In genomic region chr6:154510144-154510905, GRCh38 we compare ENCODE assay signal across 8 cellular contexts. TPM values are rescaled to one million over a fixed set of nuclear protein-coding genes. Genes with fewer than 3 reads are reported as not detected.
DNase-seq lines count a peak whose midpoint lies in the region; ATAC-seq, FAIRE-seq and TF ChIP-seq lines count a peak whose summit lies in the region.

TSS of gene CNKSR3 (minus strand) at chr6:154510685. CDS start at chr6:154510114, 571 bp downstream.

- no peaks in the 10 kb centered on the region for H3K36me3 ChIP-seq in adrenal gland (replicated peaks in 1 of 2)
- H3K36me3 ChIP-seq in heart left ventricle = no peaks in the 10 kb centered on the region
- no peaks in the 10 kb centered on the region for H3K36me3 ChIP-seq in osteoblast (ENCODE audit: insufficient read depth, low read length)

- FAIRE-seq in D721Med (lab: Jason Lieb, UNC) = no peak

- H3K79me2 ChIP-seq in osteoblast (ENCODE audit: insufficient read depth, low read length) = peaks cover 38% of the 10 kb centered on the region

- H3K27ac ChIP-seq in adrenal gland (peak within 1 kb of the TSS in 4 of 5 donors; percentile 66 to 87 (median 82)), heart left ventricle (peak within 1 kb of the TSS; percentile 70 to 98 (median 91)), osteoblast (ENCODE audit: low read depth, low read length) (peak within 1 kb of the TSS; percentile 80)

- peak within 1 kb of the TSS; percentile 88 for H2AFZ ChIP-seq in osteoblast (ENCODE audit: low read length)

- TF ChIP-seq POLR2A in adrenal gland (IDR thresholded peaks at IDR 0.05) (peak in 1 of 2 donors; percentile 72), heart left ventricle (IDR thresholded peaks at IDR 0.05) (peak in 1 of 2 donors; percentile 85)

- intact Hi-C loops in adrenal gland (cut with DNase I) = no loop called here
- intact Hi-C loops in heart left ventricle (cut with DNase I) = loop anchor here in 4 of 10 donors (1.0 to 10.0 kb wide), 9 partner anchors 58 to 356 kb away; partner anchors contain the start of gene SCAF8 (in 2 of the 4)

- H4K20me1 ChIP-seq in osteoblast (ENCODE audit: insufficient read depth, low read length) = peaks cover 11% of the 10 kb centered on the region

- H3K9me3 ChIP-seq in adrenal gland (replicated peaks in 1 of 3) = no peaks in the 10 kb centered on the region
- H3K9me3 ChIP-seq in heart left ventricle = no peaks in the 10 kb centered on the region
- no peaks in the 10 kb centered on the region for H3K9me3 ChIP-seq in osteoblast (ENCODE audit: low read depth, low read length)

- H3K4me2 ChIP-seq in osteoblast (ENCODE audit: insufficient read depth, low read length) = peak within 1 kb of the TSS; percentile 84

- H3K4me1 ChIP-seq in adrenal gland (replicated peaks in 1 of 2) (peaks cover 5 to 12% of the 10 kb centered on the region in 2 donors), heart left ventricle (peaks cover 0 to 36% (median 16%) of the 10 kb centered on the region in 12 donors), osteoblast (ENCODE audit: insufficient read depth, low read length) (peaks cover 16% of the 10 kb centered on the region)

- peak; percentile 34 for DNase-seq in D721Med (ENCODE audit: insufficient read length, low spot score)
- peak; percentile 96 for DNase-seq in NCI-H774 (lab: John Stamatoyannopoulos, UW)
- peak; percentile 82 to 91 (median 88) for DNase-seq in adrenal gland
- peak; percentile 87 to 91 (median 89) for DNase-seq in heart left ventricle
- peak; percentile 95 for DNase-seq in osteoblast (ENCODE audit: insufficient read length, low spot score, missing footprints)
- DNase-seq in NCI-H446 treated with DMSO at 0.1 percent for 48 hours (lab: John Stamatoyannopoulos, UW) = no peak

- WGBS in adrenal gland, 4 donors = 0 to 1% (median 0%) methylated on average over 20 to 86 of the region's 86 CpGs
- WGBS in heart left ventricle, 4 donors = 0 to 1% (median 0%) methylated on average over 23 to 86 of the region's 86 CpGs

- TF ChIP-seq CTCF in D721Med (IDR thresholded peaks at IDR 0.05; ENCODE audit: insufficient read depth, missing control alignments) (no peak), adrenal gland (IDR thresholded peaks at IDR 0.05) (peak in 2 of 6 experiments; percentile 22 to 30), heart left ventricle (IDR thresholded peaks at IDR 0.05) (peak in 4 of 12 donors; percentile 3 to 25 (median 12)), osteoblast (IDR thresholded peaks at IDR 0.05; ENCODE audit: extremely low read depth, low read depth, low read length) (no peak)

- H3K4me3 ChIP-seq in adrenal gland = peak within 1 kb of the TSS; percentile 22 to 70 (median 53)
- peak within 1 kb of the TSS; percentile 56 to 91 (median 82) for H3K4me3 ChIP-seq in heart left ventricle
- H3K4me3 ChIP-seq in osteoblast (ENCODE audit: insufficient read depth, low read length) = peak within 1 kb of the TSS; percentile 83

- ATAC-seq in GM19463 (IDR thresholded peaks at IDR 0.05; ENCODE audit: unreplicated experiment) (peak; percentile 77), HG03575 (IDR thresholded peaks at IDR 0.05; ENCODE audit: extremely low read depth, insufficient number of reproducible peaks, low FRiP score, unreplicated experiment) (peak; percentile 45), heart left ventricle (peak; percentile 83 to 93 (median 90))

- H3K27me3 ChIP-seq in adrenal gland = no peaks in the 10 kb centered on the region
- peaks cover 0 to 22% (median 0%) of the 10 kb centered on the region in 9 donors for H3K27me3 ChIP-seq in heart left ventricle
- no peaks in the 10 kb centered on the region for H3K27me3 ChIP-seq in osteoblast (ENCODE audit: insufficient read depth, low read length)

RNA-seq across cellular contexts. Expression of gene CNKSR3, which starts in this region (rescaled TPM):
- total RNA-seq in adrenal gland = 1 to 10 TPM; 1.3 to 7.0 (median 2.1) TPM
- polyA plus RNA-seq in adrenal gland = 1 to 10 TPM; 1.1 to 5.3 (median 2.8) TPM
- 10 to 100 TPM in 8 of 9 donors, 1 to 10 TPM in 1; 9.6 to 30.7 (median 22.9) TPM for total RNA-seq in heart left ventricle
- polyA plus RNA-seq in heart left ventricle = 1 to 10 TPM; 5.9 to 9.8 TPM
- total RNA-seq in osteoblast = 4.7 and 5.4 TPM in 2 replicates
